21 cellular contexts compared by ENCODE assay signal in the genomic region with DNA sequence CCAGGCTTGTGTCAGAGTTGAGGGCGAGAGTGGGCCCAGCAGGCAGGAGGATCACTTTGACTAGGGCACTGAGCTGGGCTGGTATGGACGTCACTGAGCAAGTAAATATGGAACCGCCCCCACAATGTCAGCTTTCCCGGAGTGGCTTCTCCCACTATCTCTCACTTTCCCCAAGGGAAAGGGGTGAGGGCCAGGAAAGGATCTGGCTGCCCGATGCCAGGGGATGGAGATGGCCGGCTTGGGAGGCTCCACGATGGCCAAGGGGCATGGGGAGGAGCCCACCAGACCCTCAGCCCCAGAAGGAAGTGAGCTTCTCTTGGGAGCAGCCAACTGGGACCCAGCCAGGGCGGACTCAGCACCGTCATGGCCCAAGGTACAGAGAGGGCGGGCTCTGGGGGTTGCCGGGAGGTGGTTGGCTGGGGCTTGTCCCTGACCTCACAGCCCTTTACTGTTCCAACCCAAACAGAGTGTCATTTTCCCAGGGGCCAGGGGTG. TPM values are rescaled to one million over a fixed set of nuclear protein-coding genes. Genes with fewer than 3 reads are reported as not detected.
A peak's percentile ranks its signal among the peaks of the same experiment; 100 is the strongest.
DNase-seq lines count a peak whose midpoint lies in the region; ATAC-seq and TF ChIP-seq lines count a peak whose summit lies in the region.
"Had no signal": no experiment of that assay in that cellular context is flagged by ENCODE, and none has a peak within 500 bp of the region (broad histone marks: within the 10 kb centered on the region; RNA-seq: fewer than 3 reads in every experiment).

No MANE protein-coding gene starts in this region.

- H3K9me3 ChIP-seq in muscle layer of colon (ENCODE audit: low read length) (no peaks in the 10 kb centered on the region), tibial artery (no peaks in the 10 kb centered on the region), body of pancreas (no peaks in the 10 kb centered on the region)
- H3K9me3 ChIP-seq: BE2C, left lung, pancreas had no signal

- intact Hi-C loops in tibial artery (cut with DNase I; ENCODE audit: low total_unique reads) (no loop called here), body of pancreas (cut with DNase I) (no loop called here)

- WGBS in body of pancreas, 2 donors, result 72 to 79% methylated on average over 11 of the region's 11 CpGs

- H3K27me3 ChIP-seq in muscle layer of colon (ENCODE audit: control insufficient read depth in 1 of 2, insufficient read depth in 2 of 2, low read length in 2 of 2) (no peaks in the 10 kb centered on the region), tibial artery (no peaks in the 10 kb centered on the region), body of pancreas (no peaks in the 10 kb centered on the region)
- H3K27me3 ChIP-seq: BE2C, foreskin keratinocyte, left lung, pancreas had no signal

- H3K4me1 ChIP-seq in muscle layer of colon (ENCODE audit: insufficient read depth, low read length) (peaks cover 51% of the 10 kb centered on the region), tibial artery (peaks cover 5 to 65% (median 46%) of the 10 kb centered on the region in 4 donors), body of pancreas (peaks cover 17% of the 10 kb centered on the region)
- H3K4me1 ChIP-seq: foreskin keratinocyte had no signal

- H3K27ac ChIP-seq in muscle layer of colon (ENCODE audit: low read depth, low read length), result peak overlapping the region; percentile 31
- peak overlapping the region; percentile 58 to 79 for H3K27ac ChIP-seq in tibial artery
- H3K27ac ChIP-seq in body of pancreas, result no peak overlapping the region
- H3K27ac ChIP-seq: 22Rv1, foreskin keratinocyte, left lung, pancreas, skin epidermis had no signal

- H3K4me3 ChIP-seq in fibroblast of villous mesenchyme (ENCODE audit: low read depth, low read length), result no peak overlapping the region
- no peak overlapping the region for H3K4me3 ChIP-seq in muscle layer of colon (ENCODE audit: low read depth in 1 of 2, low read length in 2 of 2)
- no peak overlapping the region for H3K4me3 ChIP-seq in tibial artery
- no peak overlapping the region for H3K4me3 ChIP-seq in body of pancreas
- H3K4me3 ChIP-seq: left lung, pancreas, skin epidermis had no signal

- no peak for TF ChIP-seq POLR2A in body of pancreas (IDR thresholded peaks at IDR 0.05)

- peak; percentile 13 for DNase-seq in activated CD4-positive, CD25-positive, alpha-beta regulatory T cell treated with anti-CD3 and anti-CD28 coated beads, Interleukin-2, amount 50 U/mL, for 72 hours
- DNase-seq in activated CD4-positive, CD25-positive, alpha-beta regulatory T cell (lab: John Stamatoyannopoulos, UW), result no peak
- peak; percentile 8 for DNase-seq in fibroblast of villous mesenchyme (ENCODE audit: low read depth)
- DNase-seq in tibial artery, result peak in 1 of 2 donors; percentile 84
- no peak for DNase-seq in body of pancreas
- DNase-seq: activated CD4-positive, alpha-beta T cell treated with anti-CD3 and anti-CD28 coated beads for 36 hours; activated naive CD4-positive, alpha-beta T cell treated with Interleukin-2 at 50 U/mL for 16 hours; BE2C; foreskin keratinocyte; GDM1; left lung; NCI-H187; NCI-H446; NK-92 treated with Interleukin-12 subunit alpha and Interleukin-12 subunit beta, amount 100 ng/mL, for 24 hours; pancreas; stimulated activated CD4-positive, alpha-beta T cell treated with anti-CD3 and anti-CD28 coated beads, Interleukin-4, amount 100 ng/mL, for 24 hours had no signal

- TF ChIP-seq CTCF in fibroblast of villous mesenchyme (IDR thresholded peaks at IDR 0.05; ENCODE audit: insufficient read depth, low read depth, low read length) (no peak), tibial artery (IDR thresholded peaks at IDR 0.05) (no peak), body of pancreas (IDR thresholded peaks at IDR 0.05) (no peak)

- H3K36me3 ChIP-seq in muscle layer of colon (ENCODE audit: insufficient read depth, low read length) (no peaks in the 10 kb centered on the region), tibial artery (no peaks in the 10 kb centered on the region), body of pancreas (replicated peaks in 1 of 2; ENCODE audit: insufficient read depth in 1 of 2, low read depth in 2 of 2) (no peaks in the 10 kb centered on the region)
- H3K36me3 ChIP-seq: BE2C, left lung, pancreas had no signal

- H3K9ac ChIP-seq in muscle layer of colon (ENCODE audit: low read length), result no peak overlapping the region

- ATAC-seq in body of pancreas (no peak), GM18858 (IDR thresholded peaks at IDR 0.05; ENCODE audit: unreplicated experiment) (no peak), GM21529 (IDR thresholded peaks at IDR 0.05; ENCODE audit: unreplicated experiment) (no peak)
- ATAC-seq: activated CD4-positive, alpha-beta T cell treated with anti-CD3 and anti-CD28 coated beads for 36 hours; foreskin keratinocyte; left lung; pancreas had no signal

RNA-seq across cellular contexts. Expression of a gene that starts 8.7 kb away (rescaled TPM):
- 4.2 and 6.5 TPM in 2 replicates for total RNA-seq in fibroblast of villous mesenchyme
- total RNA-seq in body of pancreas, result 1 to 10 TPM; 4.4 to 7.9 TPM

Comparison
In these comparisons a context has a peak if more than half of its experiments do, and no peak if none do; other contexts are left out.
1. DNase-seq: peak in activated CD4-positive, CD25-positive, alpha-beta regulatory T cell treated with anti-CD3 and anti-CD28 coated beads, Interleukin-2, amount 50 U/mL, for 72 hours (single experiment) and fibroblast of villous mesenchyme (single experiment); none in activated CD4-positive, CD25-positive, alpha-beta regulatory T cell (0 of 4) and body of pancreas (0 of 4).
2. H3K27ac ChIP-seq: peak in muscle layer of colon (single experiment) and tibial artery (2 of 2); none in body of pancreas (0 of 4).